8 cellular contexts compared by ENCODE assay signal in genomic region chr7:95772771-95773581, GRCh38. TPM values are rescaled to one million over a fixed set of nuclear protein-coding genes. Genes with fewer than 3 reads are reported as not detected.
DNase-seq lines count a peak whose midpoint lies in the region; TF ChIP-seq lines count a peak whose summit lies in the region.

No MANE protein-coding gene starts in this region.

- no peak overlapping the region for H3K27ac Mint-ChIP-seq in IgD-negative memory B cell

- H3K4me1 ChIP-seq in mammary epithelial cell (ENCODE audit: insufficient read depth, low read length) (no peaks in the 10 kb centered on the region), stomach smooth muscle (ENCODE audit: control insufficient read depth, insufficient read depth, low read length) (peaks cover 24% of the 10 kb centered on the region)

- H3K9me3 Mint-ChIP-seq in IgD-negative memory B cell = no peaks in the 10 kb centered on the region

- H3K36me3 Mint-ChIP-seq in IgD-negative memory B cell = no peaks in the 10 kb centered on the region

- H4K20me1 ChIP-seq in mammary epithelial cell (ENCODE audit: insufficient read depth, low read length) = no peaks in the 10 kb centered on the region

- POLR2A ChIA-PET in GM10248 (lab: Yijun Ruan, JAX) = no interaction called here

- no peak overlapping the region for H3K9ac ChIP-seq in mammary epithelial cell (ENCODE audit: insufficient read depth, low read length)
- peak overlapping the region; percentile 82 to 86 for H3K9ac ChIP-seq in stomach smooth muscle (ENCODE audit: low read length in 2 of 2)

- CTCF ChIA-PET in mammary epithelial cell (lab: Charles Lee; ENCODE audit: low non-redundant PET) (no interaction called here), GM10248 (lab: Yijun Ruan, JAX) (interaction anchor here (0.9 to 1.1 kb wide), 2 partner anchors 9 to 22 kb away, joined by 3 to 5 read pairs; no protein-coding TSS in a partner anchor)

- dilution Hi-C loops in mammary epithelial cell (cut with HindIII; ENCODE audit: low sequenced_read_pairs) = no loop called here

- H3K36me3 ChIP-seq in mammary epithelial cell (ENCODE audit: insufficient read depth, low read length) = no peaks in the 10 kb centered on the region
- H3K36me3 ChIP-seq in stomach smooth muscle (ENCODE audit: control insufficient read depth in 2 of 2, insufficient read depth in 2 of 2, low read length in 2 of 2) = no peaks in the 10 kb centered on the region

- intact Hi-C loops in mammary epithelial cell (cut with micrococcal nuclease) = no loop called here

- no peaks in the 10 kb centered on the region for H3K9me3 ChIP-seq in mammary epithelial cell (replicated peaks; ENCODE audit: insufficient read depth, low read length)
- H3K9me3 ChIP-seq in stomach smooth muscle (ENCODE audit: control insufficient read depth in 2 of 2, low read length in 2 of 2) = no peaks in the 10 kb centered on the region

- 38% methylated on average over 17 of the region's 45 CpGs for WGBS in mammary epithelial cell (ENCODE audit: low coverage, missing lambda C conversion rate)

- in situ Hi-C loops in mammary epithelial cell (cut with MboI; ENCODE audit: low sequenced_read_pairs in 2 of 2) = no loop called here

- TF ChIP-seq CTCF in mammary epithelial cell (conservative IDR thresholded peaks at IDR 0.05 in 1 of 2, IDR thresholded peaks at IDR 0.05 in 1 of 2; ENCODE audit: extremely low read depth in 1 of 2, insufficient read depth in 1 of 2, low read depth in 1 of 2, low read length in 2 of 2) (no peak), GM10248 (IDR thresholded peaks at IDR 0.05; ENCODE audit: control extremely low read depth, extremely low read depth, low read depth, missing control alignments) (no peak)

- H3K4me3 ChIP-seq in mammary epithelial cell (replicated peaks in 1 of 3; ENCODE audit: insufficient read depth in 1 of 3, low read depth in 2 of 3, low read length in 3 of 3) = peak overlapping the region; percentile 42 to 59 (median 47)
- peak overlapping the region; percentile 87 to 91 for H3K4me3 ChIP-seq in stomach smooth muscle (ENCODE audit: low read length in 2 of 2)

- H3K4me1 Mint-ChIP-seq in IgD-negative memory B cell = peaks cover 2 to 6% (median 3%) of the 10 kb centered on the region in 3 donors

- no TSS peak for BruUV-seq in mammary epithelial cell (replicated peaks; lab: Mats Ljungman, UMichigan)

- peak overlapping the region; percentile 96 for H3K4me2 ChIP-seq in mammary epithelial cell (ENCODE audit: insufficient read depth, low read depth, low read length)

- no peaks in the 10 kb centered on the region for H3K79me2 ChIP-seq in mammary epithelial cell (ENCODE audit: insufficient read depth, low read length)

- H3K27me3 Mint-ChIP-seq in IgD-negative memory B cell = peaks cover 18% of the 10 kb centered on the region

- peak overlapping the region; percentile 1 to 66 (median 32) for H3K4me3 Mint-ChIP-seq in IgD-negative memory B cell

- H3K27ac ChIP-seq in mammary epithelial cell (ENCODE audit: insufficient read depth, low read depth, low read length) (no peak overlapping the region), stomach smooth muscle (ENCODE audit: low read length) (peak overlapping the region; percentile 88)

- H3K27me3 ChIP-seq in mammary epithelial cell (ENCODE audit: insufficient read depth, low read length) (no peaks in the 10 kb centered on the region), stomach smooth muscle (ENCODE audit: control insufficient read depth in 1 of 2, insufficient read depth in 2 of 2, low read length in 2 of 2) (no peaks in the 10 kb centered on the region)

- DNase-seq in DMS153 treated with DMSO at 0.1 percent for 48 hours (lab: John Stamatoyannopoulos, UW; ENCODE audit: unreplicated experiment) (peak; percentile 49), mammary epithelial cell (peak; percentile 2), kidney tubule cell (ENCODE audit: low spot score) (peak; percentile 25), GM10248 (ENCODE audit: extremely low spot score) (no peak), NCI-H1048 (lab: John Stamatoyannopoulos, UW) (no peak), NCI-H226 (no peak)

- H2AFZ ChIP-seq in mammary epithelial cell (ENCODE audit: low read depth, low read length) = peak overlapping the region; percentile 89

RNA-seq across cellular contexts. Expression of gene DYNC1I1, which starts 0.6 kb away (rescaled TPM):
- polyA plus RNA-seq in IgD-negative memory B cell (not detected), mammary epithelial cell (0.45 TPM)
- total RNA-seq in mammary epithelial cell = 1 to 10 TPM in 1 of 2 donors, under 1 TPM in 1; 0.56 to 1.8 TPM
- 2.9 TPM for polyA minus RNA-seq in mammary epithelial cell

Comparison
In these comparisons a context has a peak if more than half of its experiments do, and no peak if none do; other contexts are left out.
1. DNase-seq: peak in DMS153 treated with DMSO at 0.1 percent for 48 hours (single experiment), mammary epithelial cell (single experiment) and kidney tubule cell (single experiment); none in GM10248 (single experiment), NCI-H1048 (single experiment) and NCI-H226 (single experiment).